In the genomic region with DNA sequence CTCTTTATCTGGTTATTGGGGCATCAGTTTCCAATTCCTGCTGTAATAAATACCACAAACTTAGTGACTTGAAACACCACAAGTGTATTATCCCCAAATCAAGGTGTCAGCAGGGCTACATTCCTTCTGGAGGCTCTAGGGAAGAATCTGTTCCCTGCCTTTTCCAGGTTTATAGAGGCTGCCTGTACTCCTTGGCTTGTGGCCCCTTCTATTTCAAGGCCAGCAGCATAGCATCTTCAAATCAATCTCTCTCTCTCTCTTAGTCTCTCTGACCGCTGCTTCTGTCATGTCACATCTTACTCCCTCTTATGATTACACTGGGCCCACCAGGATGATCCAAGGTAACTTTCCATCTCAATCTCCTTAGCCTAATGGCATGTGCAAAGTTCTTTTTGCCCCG, we compare ENCODE assay signal across 31 cellular contexts. TPM values are rescaled to one million over a fixed set of nuclear protein-coding genes. Genes with fewer than 3 reads are reported as not detected.
"Had no signal": no experiment of that assay in that cellular context is flagged by ENCODE, and none has a peak within 500 bp of the region (broad histone marks: within the 10 kb centered on the region; RNA-seq: fewer than 3 reads in every experiment).

No MANE protein-coding gene starts in this region.

- H3K4me1 ChIP-seq: parathyroid adenoma, psoas muscle, spleen, suprapubic skin, testis, transverse colon, upper lobe of left lung, vagina had no signal

- H3K4me2 ChIP-seq: smooth muscle cell had no signal

- H3K36me3 ChIP-seq: ovary, spleen, suprapubic skin, tibial artery, transverse colon, upper lobe of left lung, vagina had no signal

- H3K27ac Mint-ChIP-seq: natural killer cell treated with Interleukin-12 subunit alpha and Interleukin-12 subunit beta and Interleukin-15 and Interleukin-18, amount 100 ng/mL, for 72 hours; nephron progenitor cell; progenitor cell of endocrine pancreas; stimulated activated memory B cell treated with anti-CD40 and anti-IgM and Interleukin-4, amounts not matched to agents 10 μg/mL and 1 μg/mL and 100 μg/mL, for 72 hours; stimulated activated naive CD8-positive, alpha-beta T cell treated with anti-CD3 and anti-CD28 coated beads, Interleukin-15, amount 100 ng/mL, for 72 hours had no signal

- H3K4me1 Mint-ChIP-seq: naive thymus-derived CD8-positive, alpha-beta T cell; nephron progenitor cell; neural crest cell; stimulated activated memory B cell treated with anti-CD40 and anti-IgM and Interleukin-4, amounts not matched to agents 10 μg/mL and 1 μg/mL and 100 μg/mL, for 72 hours had no signal

- H3K36me3 Mint-ChIP-seq: natural killer cell treated with Interleukin-12 subunit alpha and Interleukin-12 subunit beta and Interleukin-15 and Interleukin-18, amount 100 ng/mL, for 72 hours; stimulated activated memory B cell treated with anti-CD40 and anti-IgM and Interleukin-4, amounts not matched to agents 10 μg/mL and 1 μg/mL and 100 μg/mL, for 72 hours had no signal

- DNase-seq: naive thymus-derived CD8-positive, alpha-beta T cell; nephron progenitor cell; occipital lobe; ovary; posterior cingulate gyrus; psoas muscle; right cardiac atrium; spleen; stimulated activated CD4-positive, alpha-beta T cell treated with anti-CD3 and anti-CD28 coated beads, Interleukin-12 subunit alpha, Interleukin-12 subunit beta, amount 100 ng/mL, for 4 hours; stimulated activated CD4-positive, alpha-beta T cell treated with anti-CD3 and anti-CD28 coated beads, Interleukin-1b, Interleukin-23, amount 100 ng/mL, for 48 hours; stimulated activated CD4-positive, alpha-beta T cell treated with anti-CD3 and anti-CD28 coated beads, Interleukin-4, amount 100 ng/mL, for 1 hour; stimulated activated CD4-positive, alpha-beta T cell treated with anti-CD3 and anti-CD28 coated beads, Interleukin-4, amount 100 ng/mL, for 4 hours; stimulated activated CD8-positive, alpha-beta memory T cell treated with anti-CD3 and anti-CD28 coated beads, Interleukin-4, amount 100 ng/mL, for 48 hours; stimulated activated naive CD4-positive, alpha-beta T cell; stimulated activated naive CD8-positive, alpha-beta T cell treated with anti-CD3 and anti-CD28 coated beads, Interleukin-15, amount 100 ng/mL, for 72 hours; stimulated activated naive CD8-positive, alpha-beta T cell treated with anti-CD3 and anti-CD28 coated beads, Interleukin-15, Interleukin-2, amounts not matched to agents 100 U/mL and 50 U/mL, for 24 hours; substantia nigra; testis; tibial artery; transverse colon; upper lobe of left lung had no signal

- H3K9me3 Mint-ChIP-seq: natural killer cell treated with Interleukin-12 subunit alpha and Interleukin-12 subunit beta and Interleukin-15 and Interleukin-18, amount 100 ng/mL, for 72 hours had no signal

- H3K27me3 ChIP-seq: ovary, spleen, suprapubic skin, testis, tibial artery, transverse colon, upper lobe of left lung, vagina had no signal

- H3K79me2 ChIP-seq: parathyroid adenoma had no signal

- H3K27ac ChIP-seq: ovary, parathyroid adenoma, psoas muscle, skin epidermis, spleen, suprapubic skin, testis, tibial artery, transverse colon, upper lobe of left lung, vagina had no signal

- H2AFZ ChIP-seq: parathyroid adenoma had no signal

- H3K9ac ChIP-seq: parathyroid adenoma had no signal

- ATAC-seq: naive thymus-derived CD8-positive, alpha-beta T cell; natural killer cell treated with Interleukin-12 subunit alpha and Interleukin-12 subunit beta and Interleukin-15 and Interleukin-18, amount 100 ng/mL, for 72 hours; psoas muscle; right cardiac atrium; sciatic nerve; stimulated activated memory B cell treated with anti-CD40 and anti-IgM and Interleukin-4, amounts not matched to agents 10 μg/mL and 1 μg/mL and 100 μg/mL, for 72 hours; stimulated activated naive CD8-positive, alpha-beta T cell treated with anti-CD3 and anti-CD28 coated beads, Interleukin-15, amount 100 ng/mL, for 72 hours; stimulated activated naive CD8-positive, alpha-beta T cell treated with anti-CD3 and anti-CD28 coated beads, Interleukin-15, Interleukin-2, amounts not matched to agents 100 U/mL and 50 U/mL, for 24 hours had no signal

- H3K9me3 ChIP-seq: ovary, psoas muscle, suprapubic skin, testis, tibial artery, transverse colon, upper lobe of left lung, vagina had no signal

- H3K4me3 Mint-ChIP-seq: naive thymus-derived CD8-positive, alpha-beta T cell; natural killer cell treated with Interleukin-12 subunit alpha and Interleukin-12 subunit beta and Interleukin-15 and Interleukin-18, amount 100 ng/mL, for 72 hours; nephron progenitor cell; neural crest cell; stimulated activated memory B cell treated with anti-CD40 and anti-IgM and Interleukin-4, amounts not matched to agents 10 μg/mL and 1 μg/mL and 100 μg/mL, for 72 hours; stimulated activated naive CD8-positive, alpha-beta T cell treated with anti-CD3 and anti-CD28 coated beads, Interleukin-15, amount 100 ng/mL, for 72 hours had no signal

- H3K4me3 ChIP-seq: ovary, psoas muscle, skin epidermis, smooth muscle cell, spleen, suprapubic skin, testis, tibial artery, transverse colon, upper lobe of left lung, vagina had no signal

- H3K27me3 Mint-ChIP-seq: naive thymus-derived CD8-positive, alpha-beta T cell; stimulated activated memory B cell treated with anti-CD40 and anti-IgM and Interleukin-4, amounts not matched to agents 10 μg/mL and 1 μg/mL and 100 μg/mL, for 72 hours; stimulated activated naive CD8-positive, alpha-beta T cell treated with anti-CD3 and anti-CD28 coated beads, Interleukin-15, amount 100 ng/mL, for 72 hours had no signal

RNA-seq across cellular contexts. Expression of a gene that starts 44.9 kb away (rescaled TPM):
- total RNA-seq: naive thymus-derived CD8-positive, alpha-beta T cell; natural killer cell treated with Interleukin-12 subunit alpha and Interleukin-12 subunit beta and Interleukin-15 and Interleukin-18, amount 100 ng/mL, for 72 hours had no signal
- polyA plus RNA-seq: naive thymus-derived CD8-positive, alpha-beta T cell had no signal
